ENCODE assay signal across 19 cellular contexts in the genomic region with DNA sequence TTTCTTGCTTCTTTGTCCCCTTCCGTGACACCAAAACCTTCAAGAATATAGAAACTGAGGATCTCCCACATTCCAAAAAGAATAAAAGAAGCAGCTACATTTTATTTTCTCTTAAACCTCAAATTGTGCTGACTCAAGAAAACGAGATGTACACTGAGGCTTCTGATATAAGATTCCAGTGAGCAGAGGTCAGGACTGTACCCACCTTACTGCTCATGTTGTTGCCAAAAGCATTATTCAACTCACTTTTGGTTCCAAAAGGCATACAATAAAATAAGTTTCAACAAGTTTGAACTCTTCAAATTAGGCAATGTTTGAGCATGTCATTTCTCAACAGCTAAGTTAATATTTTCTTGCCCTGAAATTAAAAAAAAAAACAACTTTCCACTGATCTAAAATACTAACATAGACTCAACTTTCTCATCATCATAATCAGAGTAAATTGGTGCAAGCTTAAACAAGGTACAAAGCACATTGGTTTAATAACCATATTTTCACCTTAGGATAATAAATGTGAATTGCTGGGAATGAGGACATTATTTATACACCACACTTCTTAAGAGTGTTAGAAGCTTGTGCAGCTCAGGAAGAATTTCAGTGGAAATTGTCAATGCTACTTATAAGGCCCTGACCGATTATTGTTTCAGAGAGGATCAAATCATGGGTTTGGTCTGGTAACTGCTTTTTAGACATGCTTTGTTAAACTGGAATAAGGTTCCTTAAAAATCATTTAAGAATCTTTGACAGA.
A peak's percentile ranks its signal among the peaks of the same experiment; 100 is the strongest.
DNase-seq lines count a peak whose midpoint lies in the region; ATAC-seq, FAIRE-seq and TF ChIP-seq lines count a peak whose summit lies in the region.
"Had no signal": no experiment of that assay in that cellular context is flagged by ENCODE, and none has a peak within 500 bp of the region (broad histone marks: within the 10 kb centered on the region; RNA-seq: fewer than 3 reads in every experiment).

No MANE protein-coding gene starts in this region.

- H3K4me1 ChIP-seq in HCT116 (ENCODE audit: control insufficient read depth in 1 of 2, insufficient read depth in 2 of 2, low read length in 2 of 2), result peaks cover 14 to 18% of the 10 kb centered on the region in 2 experiments
- peaks cover 6% of the 10 kb centered on the region; the same call in 1 of the 2 replicates for H3K4me1 ChIP-seq in HepG2 (ENCODE audit: insufficient read depth, low read length)
- H3K4me1 ChIP-seq in transverse colon, result peaks cover 0 to 25% (median 6%) of the 10 kb centered on the region in 4 donors

- whole genome bisulfite sequencing in HepG2 (ENCODE audit: low lambda C conversion rate), result 27% methylated on average over 3 of the region's 3 CpGs
- WGBS in transverse colon (ENCODE audit: low coverage in 1 of 2), 2 donors, result 68% methylated on average over 3 of the region's 3 CpGs

- POLR2A ChIA-PET in HCT116 (lab: Charles Lee) (no interaction called here), HepG2 (lab: Yijun Ruan, JAX) (no interaction called here)

- H3K4me2 ChIP-seq in HCT116 (ENCODE audit: low read length) (no peak overlapping the region), HepG2 (ENCODE audit: low read depth, low read length) (no peak overlapping the region)

- H3K79me2 ChIP-seq in HCT116 (ENCODE audit: insufficient read depth, low read length), result no peaks in the 10 kb centered on the region
- no peaks in the 10 kb centered on the region for H3K79me2 ChIP-seq in HepG2 (ENCODE audit: insufficient read depth, low read length)

- TF ChIP-seq CTCF in HCT116 (IDR thresholded peaks at IDR 0.05 in 2 of 3, conservative IDR thresholded peaks at IDR 0.05 in 1 of 3; ENCODE audit: borderline replicate concordance in 1 of 3, insufficient read depth in 1 of 3, low read depth in 2 of 3, low read length in 2 of 3) (no peak), HepG2 (CRISPR knock-in tag; IDR thresholded peaks at IDR 0.05) (no peak), transverse colon (IDR thresholded peaks at IDR 0.05) (no peak), foreskin fibroblast (IDR thresholded peaks at IDR 0.05; ENCODE audit: low read depth, low read length) (no peak)

- no peak for TF ChIP-seq RAD21 in HCT116 (IDR thresholded peaks at IDR 0.05; ENCODE audit: low read depth)
- no peak for TF ChIP-seq RAD21 in HepG2 (CRISPR knock-in tag; IDR thresholded peaks at IDR 0.05)

- BruUV-seq in HCT116 (replicated peaks; lab: Mats Ljungman, UMichigan) (no TSS peak), HepG2 (replicated peaks; lab: Mats Ljungman, UMichigan) (no TSS peak)

- H3K9me3 ChIP-seq in HCT116 (ENCODE audit: control insufficient read depth in 1 of 2, insufficient read depth in 1 of 2, low read depth in 1 of 2, low read length in 2 of 2) (no peaks in the 10 kb centered on the region), HepG2 (ENCODE audit: low read length) (no peaks in the 10 kb centered on the region), transverse colon (no peaks in the 10 kb centered on the region)

- in situ Hi-C loops in HepG2 (cut with HindIII; ENCODE audit: extremely low pct_ligation_motif_present, low pct_unique_long_range_greater_than_20kb), result no loop called here
- in situ Hi-C loops in transverse colon (cut with MboI; ENCODE audit: low pct_ligation_motif_present in 1 of 4, low pct_unique_long_range_greater_than_20kb in 1 of 4, low sequenced_read_pairs in 3 of 4), result no loop called here

- TF ChIP-seq EP300 in HepG2 (IDR thresholded peaks at IDR 0.05; ENCODE audit: low read depth in 2 of 2, low read length in 2 of 2), result no peak
- no peak for TF ChIP-seq EP300 in HepG2 (CRISPR knock-in tag; IDR thresholded peaks at IDR 0.05; ENCODE audit: borderline replicate concordance)
- no peak for TF ChIP-seq EP300 in transverse colon (IDR thresholded peaks at IDR 0.05; ENCODE audit: low read depth)

- peak overlapping the region; percentile 85 for H2AFZ ChIP-seq in HCT116 (ENCODE audit: low read depth, low read length, poor library complexity, severe bottlenecking)
- H2AFZ ChIP-seq in HepG2 (ENCODE audit: low read length), result no peak overlapping the region

- H4K20me1 ChIP-seq in HCT116 (ENCODE audit: insufficient read depth), result no peaks in the 10 kb centered on the region
- H4K20me1 ChIP-seq in HepG2 (ENCODE audit: insufficient read depth, low read length), result no peaks in the 10 kb centered on the region; the same call in 1 of the 2 replicates

- DNase-seq in HCT116 (ENCODE audit: low read depth, low spot score) (no peak), epithelial cell of prostate (ENCODE audit: low read depth, low spot score) (no peak), HepG2 (ENCODE audit: low spot score) (no peak), transverse colon (no peak), foreskin fibroblast (no peak), GM19238 (ENCODE audit: insufficient read length, low spot score) (no peak)
- DNase-seq in activated CD4-positive, alpha-beta T cell treated with anti-CD3 and anti-CD28 coated beads for 1 hour, result no peak
- DNase-seq: DMS 273 treated with DMSO at 0.1 percent for 48 hours, EL, H7, KBM-7, NCI-H1048, NCI-H2107, NCI-H2227 treated with DMSO at 0.1 percent for 48 hours, NCI-H524 had no signal

- RAD21 ChIA-PET in HCT116 (lab: Charles Lee; ENCODE audit: low non-redundant PET in 1 of 2, low total read pairs in 2 of 2, uncharacterized antibody in 2 of 2, unreplicated experiment in 2 of 2), result no interaction called here

- H3K36me3 ChIP-seq in HCT116 (ENCODE audit: control insufficient read depth in 1 of 2, insufficient read depth in 2 of 2, low read length in 2 of 2) (no peaks in the 10 kb centered on the region), HepG2 (replicated peaks in 1 of 2; ENCODE audit: control insufficient read depth in 1 of 2, insufficient read depth in 2 of 2, low read length in 2 of 2) (no peaks in the 10 kb centered on the region), transverse colon (no peaks in the 10 kb centered on the region)

- H3K27me3 ChIP-seq in HCT116 (ENCODE audit: insufficient read depth, low read length) (no peaks in the 10 kb centered on the region), HepG2 (ENCODE audit: control insufficient read depth in 1 of 2, insufficient read depth in 2 of 2, low read length in 2 of 2) (no peaks in the 10 kb centered on the region), transverse colon (no peaks in the 10 kb centered on the region)

- no peaks in the 10 kb centered on the region for H3K9me2 ChIP-seq in HCT116 (ENCODE audit: insufficient read depth)

- ATAC-seq in HCT116, result no peak
- no peak for ATAC-seq in HepG2
- ATAC-seq: Right ventricle myocardium inferior had no signal

- H3K27ac ChIP-seq in HCT116 (ENCODE audit: low read depth, low read length) (no peak overlapping the region), epithelial cell of prostate (peak overlapping the region; percentile 5), HepG2 (ENCODE audit: extremely low read length, insufficient read depth, low read length) (no peak overlapping the region), transverse colon (peak overlapping the region in 3 of 4 donors; percentile 19 to 48 (median 25))
- H3K27ac ChIP-seq: C4-2B, HL-60, SK-N-MC had no signal

- TF ChIP-seq POLR2A in HCT116 (IDR thresholded peaks at IDR 0.05; ENCODE audit: borderline replicate concordance, extremely low read depth, insufficient read depth, insufficient read length) (no peak), HepG2 (IDR thresholded peaks at IDR 0.05; ENCODE audit: insufficient read depth in 1 of 2, low read depth in 2 of 2, low read length in 2 of 2) (no peak), transverse colon (IDR thresholded peaks at IDR 0.05) (no peak)

- H3K4me3 ChIP-seq in HCT116 (replicated peaks in 1 of 2; ENCODE audit: low read depth in 1 of 2, low read length in 2 of 2) (no peak overlapping the region), HepG2 (replicated peaks in 1 of 3; ENCODE audit: insufficient read depth in 1 of 3, low read depth in 2 of 3, low read length in 3 of 3) (no peak overlapping the region), transverse colon (no peak overlapping the region), foreskin fibroblast (ENCODE audit: low read depth in 1 of 2, low read length in 2 of 2) (no peak overlapping the region)
- H3K4me3 ChIP-seq: SK-N-MC had no signal

- FAIRE-seq in HepG2 (lab: Jason Lieb, UNC), result no peak

- no peak overlapping the region for H3K9ac ChIP-seq in HCT116 (ENCODE audit: low read length)
- no peak overlapping the region for H3K9ac ChIP-seq in HepG2 (ENCODE audit: insufficient read depth, low read depth, low read length)

- CTCF ChIA-PET in HCT116 (lab: Charles Lee) (no interaction called here), HepG2 (lab: Yijun Ruan, JAX; ENCODE audit: low intra/inter-chr PET ratio, low total read pairs) (no interaction called here)

- intact Hi-C loops in HCT116 (cut with micrococcal nuclease), result loop anchor here (10.0 kb wide), 1 partner anchor 205 kb away; no protein-coding TSS in a partner anchor
- intact Hi-C loops in HepG2 (cut with micrococcal nuclease; ENCODE audit: unreplicated experiment), result no loop called here
- intact Hi-C loops in transverse colon (cut with DNase I; ENCODE audit: low total_unique reads), result no loop called here

TF ChIP-seq in HCT116, 20 proteins besides CTCF, POLR2A, EP300 and RAD21 (continues in another document):
- TF ChIP-seq SIN3A (IDR thresholded peaks at IDR 0.05; ENCODE audit: low read depth) (no peak), JUND (IDR thresholded peaks at IDR 0.05) (no peak), CEBPB (IDR thresholded peaks at IDR 0.05; ENCODE audit: low read depth) (no peak), TCF7L2 (IDR thresholded peaks at IDR 0.05; ENCODE audit: borderline replicate concordance, extremely low read depth, insufficient read depth, insufficient read length) (no peak), SP1 (IDR thresholded peaks at IDR 0.05; ENCODE audit: low read depth) (no peak), CBX3 (IDR thresholded peaks at IDR 0.05; ENCODE audit: low read depth) (no peak), FOSL1 (IDR thresholded peaks at IDR 0.05; ENCODE audit: low read depth) (no peak), EZH2 (IDR thresholded peaks at IDR 0.05) (no peak)

TF ChIP-seq in HepG2, 621 proteins besides CTCF, POLR2A, EP300 and RAD21:
- TF ChIP-seq SAFB2 (CRISPR knock-in tag; IDR thresholded peaks at IDR 0.05; ENCODE audit: borderline replicate concordance, low read depth) (no peak), SUZ12 (IDR thresholded peaks at IDR 0.05; ENCODE audit: low read depth, low read length) (no peak), MAFF (IDR thresholded peaks at IDR 0.05; ENCODE audit: low read depth, low read length) (peak; percentile 74), MAFK (conservative IDR thresholded peaks at IDR 0.05 in 1 of 2, IDR thresholded peaks at IDR 0.05 in 1 of 2; ENCODE audit: low read length in 2 of 2) (peak; percentile 54 to 84), ZSCAN20 (CRISPR knock-in tag; IDR thresholded peaks at IDR 0.05; ENCODE audit: borderline replicate concordance) (no peak), STAG1 (CRISPR knock-in tag; IDR thresholded peaks at IDR 0.05) (no peak), ZNF329 (CRISPR knock-in tag; IDR thresholded peaks at IDR 0.05; ENCODE audit: low read depth) (no peak)

Comparison
In these comparisons a context has a peak if more than half of its experiments do, and no peak if none do; other contexts are left out.
1. H3K27ac ChIP-seq: peak in epithelial cell of prostate (single experiment) and transverse colon (3 of 4); none in HCT116 (single experiment) and HepG2 (single experiment).